1 cellular context compared by ENCODE assay signal in the genomic region with DNA sequence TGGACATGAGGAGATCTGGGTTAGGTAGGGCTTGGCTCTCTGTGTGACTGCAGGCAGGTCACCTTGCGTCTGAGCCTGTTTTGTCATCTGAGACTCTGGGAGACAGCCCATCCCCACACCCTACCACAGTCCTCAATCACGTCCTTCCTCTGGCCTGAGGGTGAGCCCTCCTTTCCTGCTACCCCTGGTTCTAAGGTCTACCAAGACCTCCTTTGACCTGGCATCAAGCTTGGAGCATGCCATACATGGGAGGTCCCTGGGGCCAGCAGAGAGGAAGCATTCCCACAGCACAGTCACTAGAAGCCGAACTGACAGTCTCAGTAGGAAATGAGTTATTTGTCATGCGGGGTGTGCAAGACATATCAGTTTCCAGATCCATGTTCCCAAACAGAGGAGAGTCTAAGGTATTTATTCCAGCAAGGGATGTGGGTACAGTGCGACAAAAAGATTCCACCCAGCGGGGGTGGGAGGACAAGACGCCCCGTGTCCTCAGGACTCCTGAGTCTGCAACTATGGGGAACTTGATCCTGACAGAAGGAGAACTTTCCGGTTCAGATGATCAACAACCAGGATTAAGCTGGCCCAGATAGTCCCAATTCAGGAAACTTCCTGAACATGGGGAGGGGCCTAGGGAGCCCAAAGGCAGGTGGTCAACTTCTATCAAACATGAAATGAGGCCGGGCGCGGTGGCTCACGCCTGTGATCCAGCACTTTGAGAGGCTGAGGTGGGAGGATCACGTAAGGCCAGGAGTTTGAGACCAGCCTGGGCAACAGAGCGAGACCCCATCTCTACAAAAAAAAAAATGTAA.
TF ChIP-seq lines count a peak whose summit lies in the region.

No MANE protein-coding gene starts in this region.

TF ChIP-seq in A549, 52 proteins besides CTCF, POLR2A, EP300 and RAD21 (continued from another document):
- no peak for TF ChIP-seq NR3C1 (IDR thresholded peaks at IDR 0.05)
- no peak for TF ChIP-seq CHD2 (IDR thresholded peaks at IDR 0.05; ENCODE audit: low read length, partially characterized antibody)
